8 cellular contexts compared by ENCODE assay signal in the genomic region with DNA sequence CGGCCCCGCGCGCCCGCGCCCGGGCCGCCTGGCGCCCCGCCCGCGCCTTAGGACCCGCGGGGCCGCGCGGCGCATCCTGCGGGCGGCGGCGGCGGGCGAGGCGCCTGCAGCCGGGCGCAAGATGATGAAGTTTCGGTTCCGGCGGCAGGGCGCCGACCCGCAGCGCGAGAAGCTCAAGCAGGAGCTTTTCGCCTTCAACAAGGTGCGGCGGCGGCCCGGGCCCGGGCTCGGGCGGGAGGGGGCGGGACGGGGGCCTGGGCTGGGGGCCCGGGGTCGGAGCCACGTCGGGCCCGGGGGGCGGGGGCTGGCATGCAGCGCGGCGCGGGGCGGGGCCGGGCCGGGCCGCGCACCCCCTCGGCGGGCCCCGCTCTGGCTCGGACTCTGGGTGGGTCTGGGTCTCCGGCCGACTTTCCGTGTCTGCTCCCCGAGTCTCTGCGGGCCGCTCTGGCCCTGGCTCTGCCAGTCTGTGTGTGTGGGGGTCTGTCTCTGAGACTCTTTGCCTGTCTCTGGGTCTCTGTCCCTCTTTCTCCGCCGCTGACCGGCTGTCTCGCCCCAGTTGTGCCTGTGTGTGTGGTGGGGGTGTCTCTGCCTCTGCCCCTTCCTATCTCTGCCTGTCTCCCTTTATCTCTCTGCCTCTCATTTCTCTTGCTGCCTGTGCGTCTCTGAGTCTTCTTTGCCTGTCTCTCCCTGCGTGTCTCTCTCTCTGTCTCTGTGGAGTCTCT. TPM values are rescaled to one million over a fixed set of nuclear protein-coding genes. Genes with fewer than 3 reads are reported as not detected.
DNase-seq lines count a peak whose midpoint lies in the region; ATAC-seq and TF ChIP-seq lines count a peak whose summit lies in the region.

LLGL1 (plus strand) TSS at position 74 of the 722 bp plus-strand sequence; CDS start at position 122, 48 bp downstream.

- H3K36me3 ChIP-seq in iPS-20b (ENCODE audit: insufficient read depth, low read depth, low read length) (no peaks in the 10 kb centered on the region), smooth muscle cell (ENCODE audit: low read depth) (no peaks in the 10 kb centered on the region)

- H3K9me3 ChIP-seq in iPS-20b (ENCODE audit: insufficient read depth, low read depth, low read length) (no peaks in the 10 kb centered on the region), smooth muscle cell (replicated peaks; ENCODE audit: low read depth) (no peaks in the 10 kb centered on the region)

- peak within 1 kb of the TSS; percentile 62 to 89 (median 80) for H3K27ac Mint-ChIP-seq in IgD-negative memory B cell
- H3K27ac Mint-ChIP-seq in activated naive CD8-positive, alpha-beta T cell treated with anti-CD3 and anti-CD28 coated beads, Interleukin-2, amount 50 U/mL, for 24 hours, result peak within 1 kb of the TSS; percentile 93

- H3K4me1 Mint-ChIP-seq in IgD-negative memory B cell, result peaks cover 0 to 10% (median 10%) of the 10 kb centered on the region in 3 donors
- peaks cover 16% of the 10 kb centered on the region for H3K4me1 Mint-ChIP-seq in activated naive CD8-positive, alpha-beta T cell treated with anti-CD3 and anti-CD28 coated beads, Interleukin-2, amount 50 U/mL, for 24 hours

- no peak for DNase-seq in AG09309 (ENCODE audit: low read depth)
- DNase-seq in activated naive CD8-positive, alpha-beta T cell treated with anti-CD3 and anti-CD28 coated beads, Interleukin-2, amount 50 U/mL, for 24 hours, result no peak
- DNase-seq in smooth muscle cell (lab: John Stamatoyannopoulos, UW; ENCODE audit: unreplicated experiment), result peak; percentile 52
- DNase-seq in NAMALWA (ENCODE audit: low spot score), result no peak
- no peak for DNase-seq in stimulated activated CD4-positive, alpha-beta T cell treated with anti-CD3 and anti-CD28 coated beads, Interleukin-12 subunit alpha, Interleukin-12 subunit beta, amount 100 ng/mL, for 4 hours

- H2AFZ ChIP-seq in smooth muscle cell (ENCODE audit: low read depth), result peak within 1 kb of the TSS; percentile 80

- peak within 1 kb of the TSS; percentile 92 for H3K9ac ChIP-seq in iPS-20b (ENCODE audit: low read depth, low read length)
- peak within 1 kb of the TSS; percentile 85 for H3K9ac ChIP-seq in smooth muscle cell (ENCODE audit: low read depth)

- no peaks in the 10 kb centered on the region for H3K36me3 Mint-ChIP-seq in IgD-negative memory B cell
- H3K36me3 Mint-ChIP-seq in activated naive CD8-positive, alpha-beta T cell treated with anti-CD3 and anti-CD28 coated beads, Interleukin-2, amount 50 U/mL, for 24 hours (ENCODE audit: low read depth), result no peaks in the 10 kb centered on the region

- H3K9me3 Mint-ChIP-seq in IgD-negative memory B cell, result no peaks in the 10 kb centered on the region
- H3K9me3 Mint-ChIP-seq in activated naive CD8-positive, alpha-beta T cell treated with anti-CD3 and anti-CD28 coated beads, Interleukin-2, amount 50 U/mL, for 24 hours, result no peaks in the 10 kb centered on the region

- H3K4me3 ChIP-seq in AG09309 (ENCODE audit: control insufficient read depth, low read depth, low read length), result peak within 1 kb of the TSS; percentile 65
- peak within 1 kb of the TSS; percentile 94 for H3K4me3 ChIP-seq in iPS-20b (ENCODE audit: low read length)
- H3K4me3 ChIP-seq in smooth muscle cell, result peak within 1 kb of the TSS; percentile 76

- TF ChIP-seq CTCF in AG09309 (IDR thresholded peaks at IDR 0.05; ENCODE audit: control insufficient read depth, insufficient read depth, low read depth, low read length, missing control alignments) (no peak), smooth muscle cell (IDR thresholded peaks at IDR 0.05; ENCODE audit: borderline replicate concordance, insufficient read depth, poor library complexity, severe bottlenecking) (no peak)

- H3K79me2 ChIP-seq in smooth muscle cell (ENCODE audit: low read depth), result peaks cover 50% of the 10 kb centered on the region

- peaks cover 44% of the 10 kb centered on the region for H4K20me1 ChIP-seq in smooth muscle cell (ENCODE audit: low read depth)

- H3K27ac ChIP-seq in iPS-20b (ENCODE audit: low read length) (peak within 1 kb of the TSS; percentile 75), smooth muscle cell (ENCODE audit: low read depth) (peak within 1 kb of the TSS; percentile 84)

- ATAC-seq in GM19043 (IDR thresholded peaks at IDR 0.05; ENCODE audit: low read depth, unreplicated experiment), result peak; percentile 5
- ATAC-seq in activated naive CD8-positive, alpha-beta T cell treated with anti-CD3 and anti-CD28 coated beads, Interleukin-2, amount 50 U/mL, for 24 hours, result peak; percentile 14

- under 1% methylated on average over 19 of the region's 76 CpGs for WGBS in smooth muscle cell (ENCODE audit: low lambda C conversion rate)

- H3K4me1 ChIP-seq in iPS-20b (ENCODE audit: insufficient read depth, low read length), result peaks cover 5% of the 10 kb centered on the region; the same call in 1 of the 2 replicates
- H3K4me1 ChIP-seq in smooth muscle cell (ENCODE audit: low read depth), result peaks cover 33% of the 10 kb centered on the region

- H3K27me3 ChIP-seq in iPS-20b (ENCODE audit: insufficient read depth, low read length) (no peaks in the 10 kb centered on the region), smooth muscle cell (ENCODE audit: low read depth) (no peaks in the 10 kb centered on the region)

- no peaks in the 10 kb centered on the region for H3F3A ChIP-seq in smooth muscle cell (ENCODE audit: low read depth)

- peak within 1 kb of the TSS; percentile 75 to 96 (median 94) for H3K4me3 Mint-ChIP-seq in IgD-negative memory B cell
- H3K4me3 Mint-ChIP-seq in activated naive CD8-positive, alpha-beta T cell treated with anti-CD3 and anti-CD28 coated beads, Interleukin-2, amount 50 U/mL, for 24 hours, result peak within 1 kb of the TSS; percentile 100

- H3K27me3 Mint-ChIP-seq in IgD-negative memory B cell, result no peaks in the 10 kb centered on the region
- H3K27me3 Mint-ChIP-seq in activated naive CD8-positive, alpha-beta T cell treated with anti-CD3 and anti-CD28 coated beads, Interleukin-2, amount 50 U/mL, for 24 hours, result no peaks in the 10 kb centered on the region

- H3K4me2 ChIP-seq in smooth muscle cell, result peak within 1 kb of the TSS; percentile 96

RNA-seq across cellular contexts. Expression of gene LLGL1, which starts in this region (rescaled TPM):
- polyA plus RNA-seq in IgD-negative memory B cell (0.40 TPM), smooth muscle cell (6.7 and 8.5 TPM in 2 replicates)
- 37.3 and 37.7 TPM in 2 replicates for total RNA-seq in smooth muscle cell
